In genomic region chr17:78138204-78139060, GRCh38 we compare ENCODE assay signal across 15 cellular contexts. TPM values are rescaled to one million over a fixed set of nuclear protein-coding genes. Genes with fewer than 3 reads are reported as not detected.
A peak's percentile ranks its signal among the peaks of the same experiment; 100 is the strongest.
DNase-seq lines count a peak whose midpoint lies in the region; ATAC-seq, FAIRE-seq and TF ChIP-seq lines count a peak whose summit lies in the region.
"Had no signal": no experiment of that assay in that cellular context is flagged by ENCODE, and none has a peak within 500 bp of the region (broad histone marks: within the 10 kb centered on the region; RNA-seq: fewer than 3 reads in every experiment).

No MANE protein-coding gene starts in this region.

- H3K9ac ChIP-seq in H1 (replicated peaks in 1 of 4; ENCODE audit: extremely low read depth in 1 of 4, low read depth in 3 of 4, low read length in 3 of 4), result no peak overlapping the region

- no peaks in the 10 kb centered on the region for H3K79me2 ChIP-seq in H1 (ENCODE audit: control insufficient read depth in 1 of 2, insufficient read depth in 2 of 2, low read length in 2 of 2)

- TF ChIP-seq RAD21 in H1 (IDR thresholded peaks at IDR 0.05 in 1 of 2, conservative IDR thresholded peaks at IDR 0.05 in 1 of 2; ENCODE audit: low read depth in 2 of 2, low read length in 2 of 2), result no peak

- DNase-seq in left cardiac atrium (peak; percentile 22), heart left ventricle (no peak), RWPE1 (ENCODE audit: low spot score) (no peak), H1 (ENCODE audit: low read depth in 1 of 2, low spot score in 2 of 2) (peak in 1 of 2 experiments; percentile 55), HAP-1 (ENCODE audit: low spot score in 2 of 2) (no peak), iPS-NIHi11 (ENCODE audit: low spot score) (no peak)
- DNase-seq: midbrain, NCI-H146, NCI-H510A, testis had no signal

- H3K79me1 ChIP-seq in H1 (ENCODE audit: low read depth, low read length), result no peaks in the 10 kb centered on the region

- H2BK12ac ChIP-seq in H1 (ENCODE audit: low read depth, low read length), result peak overlapping the region; percentile 55; the same call in 1 of the 2 replicates

- H3K4me3 ChIP-seq in heart left ventricle, result no peak overlapping the region
- no peak overlapping the region for H3K4me3 ChIP-seq in H1 (ENCODE audit: extremely low read depth in 1 of 4, insufficient read depth in 2 of 4, low read depth in 3 of 4, low read length in 4 of 4)
- no peak overlapping the region for H3K4me3 ChIP-seq in HAP-1
- H3K4me3 ChIP-seq: cardiac muscle cell, testis had no signal

- H3K56ac ChIP-seq in H1 (replicated peaks; ENCODE audit: insufficient read length, low read depth, low read length), result no peak overlapping the region

- H4K5ac ChIP-seq in H1 (ENCODE audit: insufficient read length, low read depth, low read length), result no peak overlapping the region

- peaks cover 2% of the 10 kb centered on the region; the same call in 1 of the 2 replicates for H3K23me2 ChIP-seq in H1 (ENCODE audit: low read depth, low read length)

- no peak overlapping the region for H2BK20ac ChIP-seq in H1 (ENCODE audit: low read length)

- H3K14ac ChIP-seq in H1 (ENCODE audit: insufficient read length), result no peak overlapping the region

- H3K9me3 ChIP-seq in heart left ventricle, result no peaks in the 10 kb centered on the region
- H3K9me3 ChIP-seq in H1 (ENCODE audit: insufficient read depth in 2 of 2, low read depth in 1 of 2, low read length in 1 of 2), result no peaks in the 10 kb centered on the region
- H3K9me3 ChIP-seq in HAP-1, result no peaks in the 10 kb centered on the region
- H3K9me3 ChIP-seq: testis had no signal

- peaks cover 0 to 62% (median 9%) of the 10 kb centered on the region in 12 donors for H3K4me1 ChIP-seq in heart left ventricle
- peaks cover 0 to 10% (median 7%) of the 10 kb centered on the region in 4 experiments; a peak in 4 of 7 replicates for H3K4me1 ChIP-seq in H1 (replicated peaks in 1 of 4; ENCODE audit: control insufficient read depth in 3 of 4, insufficient read depth in 4 of 4, low read length in 3 of 4)
- H3K4me1 ChIP-seq in HAP-1, result peaks cover 6% of the 10 kb centered on the region
- H3K4me1 ChIP-seq: testis had no signal

- H3K23ac ChIP-seq in H1 (ENCODE audit: insufficient read length), result no peak overlapping the region

- peaks cover 0 to 6% of the 10 kb centered on the region in 2 experiments for H4K20me1 ChIP-seq in H1 (replicated peaks in 1 of 2; ENCODE audit: control insufficient read depth in 1 of 2, insufficient read depth in 2 of 2, low read length in 2 of 2)

- H3K27ac ChIP-seq in heart left ventricle, result no peak overlapping the region
- peak overlapping the region; percentile 92 for H3K27ac ChIP-seq in RWPE1
- H3K27ac ChIP-seq in H1 (ENCODE audit: low read depth, low read length), result no peak overlapping the region
- H3K27ac ChIP-seq: cardiac muscle cell, testis had no signal

- POLR2A ChIA-PET in RWPE1 (lab: Yijun Ruan, JAX; ENCODE audit: low non-redundant PET), result interaction anchor here (0.6 kb wide), 1 partner anchor 29 kb away, joined by 7 read pairs; no protein-coding TSS in a partner anchor
- POLR2A ChIA-PET in H1 (lab: Charles Lee; ENCODE audit: partially characterized antibody), result interaction anchor here (0.8 to 3.7 kb wide), 10 partner anchors 10 to 48 kb away, joined by 3 to 16 read pairs (median 5); partner anchors contain the start of genes AFMID, TK1 and TMC6

- H2BK15ac ChIP-seq in H1 (ENCODE audit: low read length), result peak overlapping the region; percentile 55

- intact Hi-C loops in left cardiac atrium (cut with DNase I) (no loop called here), heart left ventricle (cut with DNase I) (no loop called here)

- no peaks in the 10 kb centered on the region for H3K27me3 ChIP-seq in heart left ventricle
- H3K27me3 ChIP-seq in H1 (replicated peaks in 1 of 4; ENCODE audit: control insufficient read depth in 3 of 4, extremely low read depth in 1 of 4, insufficient read depth in 3 of 4, low read length in 3 of 4), result peaks cover 0 to 9% (median 6%) of the 10 kb centered on the region in 4 experiments; a peak in 5 of 7 replicates
- no peaks in the 10 kb centered on the region for H3K27me3 ChIP-seq in HAP-1 (ENCODE audit: low read depth)
- H3K27me3 ChIP-seq: cardiac muscle cell, testis had no signal

- in situ Hi-C loops in HAP-1 (cut with MboI; ENCODE audit: low sequenced_read_pairs), result no loop called here

- H3K36me3 ChIP-seq in heart left ventricle (peaks cover 0 to 37% (median 0%) of the 10 kb centered on the region in 9 donors), H1 (ENCODE audit: control insufficient read depth in 2 of 4, insufficient read depth in 4 of 4, low read length in 3 of 4) (no peaks in the 10 kb centered on the region), HAP-1 (replicated peaks) (no peaks in the 10 kb centered on the region)
- H3K36me3 ChIP-seq: cardiac muscle cell had no signal

- no peak for TF ChIP-seq EP300 in H1 (IDR thresholded peaks at IDR 0.05; ENCODE audit: borderline replicate concordance in 1 of 2, low read depth in 2 of 2, low read length in 2 of 2)

- H3K18ac ChIP-seq in H1 (ENCODE audit: extremely low read depth, low read length), result no peak overlapping the region

- no peak overlapping the region for H2AK5ac ChIP-seq in H1 (ENCODE audit: low read depth, low read length)

- H4K91ac ChIP-seq in H1 (replicated peaks; ENCODE audit: insufficient read length, low read length), result no peak overlapping the region

- CTCF ChIA-PET in RWPE1 (lab: Yijun Ruan, JAX) (interaction anchor here (0.6 to 1.7 kb wide), 5 partner anchors 9 to 99 kb away, joined by 3 to 6 read pairs (median 4); partner anchors contain the start of gene TMC8), H1 (lab: Charles Lee; ENCODE audit: partially characterized antibody) (interaction anchor here (0.6 to 8.0 kb wide), 19 partner anchors 8 to 612 kb away, joined by 3 to 122 read pairs (median 5); partner anchors contain the start of gene TMC6)

- no peak overlapping the region; a peak in 1 of 4 replicates for H3K4me2 ChIP-seq in H1 (ENCODE audit: insufficient read depth in 1 of 2, low read depth in 2 of 2, low read length in 2 of 2)

- TF ChIP-seq CTCF in heart left ventricle (IDR thresholded peaks at IDR 0.05) (no peak), RWPE1 (conservative IDR thresholded peaks at IDR 0.05; ENCODE audit: low read depth) (no peak), H1 (IDR thresholded peaks at IDR 0.05; ENCODE audit: control extremely low read depth in 1 of 3, insufficient read depth in 1 of 3, low read depth in 1 of 3, low read length in 3 of 3) (no peak)

- H3K4ac ChIP-seq in H1 (replicated peaks; ENCODE audit: insufficient read length, low read depth, low read length), result no peak overlapping the region

- WGBS in heart left ventricle, 4 donors, result 85 to 88% (median 87%) methylated on average over 17 of the region's 17 CpGs
- WGBS in H1 (ENCODE audit: extremely low coverage in 1 of 2, insufficient coverage in 1 of 2, insufficient read length in 1 of 2, insufficient replicate concordance in 2 of 2, low coverage in 1 of 2, low lambda C conversion rate in 2 of 2, missing lambda C conversion rate in 1 of 2), 2 experiments, result 82% methylated on average over 17 of the region's 17 CpGs; no CpG with 5 or more reads in 1 of the 2 experiments

- H2AFZ ChIP-seq in H1 (ENCODE audit: low read length), result no peak overlapping the region

- H2BK120ac ChIP-seq in H1 (replicated peaks; ENCODE audit: low read depth, low read length), result no peak overlapping the region

- ATAC-seq in left cardiac atrium (no peak), heart left ventricle (no peak), HG03280 (IDR thresholded peaks at IDR 0.05; ENCODE audit: unreplicated experiment) (no peak), HG02970 (IDR thresholded peaks at IDR 0.05; ENCODE audit: low FRiP score, unreplicated experiment) (no peak)

- peak overlapping the region; percentile 26; the same call in 1 of the 2 replicates for H2BK5ac ChIP-seq in H1 (ENCODE audit: low read depth, low read length)

- no peak for FAIRE-seq in H1 (lab: Jason Lieb, UNC)
- FAIRE-seq: RCC 7860 had no signal

- no peak for TF ChIP-seq POLR2A in heart left ventricle (IDR thresholded peaks at IDR 0.05)
- TF ChIP-seq POLR2A in H1 (IDR thresholded peaks at IDR 0.05; ENCODE audit: control extremely low read depth in 1 of 2, low read depth in 2 of 2, low read length in 2 of 2), result no peak

- peak overlapping the region; percentile 62; the same call in 1 of the 2 replicates for H4K8ac ChIP-seq in H1 (ENCODE audit: extremely low read depth, insufficient read depth, low read length)

RNA-seq across cellular contexts. Expression of gene C17orf99, which starts 7.8 kb away (rescaled TPM):
- total RNA-seq in left cardiac atrium (not detected), heart left ventricle (not detected)
- polyA plus RNA-seq in heart left ventricle (not detected), H1 (2011; rRNA removed) (not detected in 2 replicates)
- total RNA-seq in H1 (2021; fragmentation: NEBNext Ultra II Directional; extraction: Animal tissue kit (Norgen Biotek cat#: 25700)), result not detected in 2 replicates
- not detected for polyA plus RNA-seq in H1 (2011; cell fraction: cytosol; rRNA removed)
- polyA plus RNA-seq in H1 (2011; cell fraction: nucleus; rRNA removed), result not detected
- polyA plus RNA-seq in H1 (2012, experiment 1 of 2), result not detected in 4 replicates
- not detected for polyA plus RNA-seq in H1 (2012, experiment 2 of 2)
- polyA plus RNA-seq in H1 (2013, experiment 1 of 2), result not detected
- not detected for polyA plus RNA-seq in H1 (2013, experiment 2 of 2)
- polyA minus RNA-seq in H1 (2011; rRNA and poly(A)+ RNA removed), result not detected in 2 replicates
- not detected for polyA minus RNA-seq in H1 (2011; cell fraction: cytosol; rRNA and poly(A)+ RNA removed)
- not detected for polyA minus RNA-seq in H1 (2011; cell fraction: nucleus; rRNA and poly(A)+ RNA removed)
- total RNA-seq: cardiac muscle cell; T-helper 2 cell treated with Interferon-gamma antibody and Interleukin-4, amounts not matched to agents 100 ng/mL and 5 ng/mL, for 36 hours had no signal
- polyA plus RNA-seq: cardiac muscle cell had no signal

RNA-seq across cellular contexts. Expression of gene TMC8, which starts 7.9 kb away (rescaled TPM):
- total RNA-seq in left cardiac atrium, result 1 to 10 TPM; 3.8 to 4.3 TPM
- total RNA-seq in heart left ventricle, result 10 to 100 TPM in 1 of 9 donors, 1 to 10 TPM in 5, under 1 TPM in 3; 0.81 to 21.6 (median 1.1) TPM
- polyA plus RNA-seq in heart left ventricle, result 1 to 10 TPM; 1.2 to 1.8 TPM
- 2.0 and 2.8 TPM in 2 replicates for total RNA-seq in H1 (2021; fragmentation: NEBNext Ultra II Directional; extraction: Animal tissue kit (Norgen Biotek cat#: 25700))
- polyA plus RNA-seq in H1 (2011; rRNA removed), result 1.00 and 3.0 TPM in 2 replicates
- polyA plus RNA-seq in H1 (2011; cell fraction: cytosol; rRNA removed), result 0.83 TPM
- polyA plus RNA-seq in H1 (2011; cell fraction: nucleus; rRNA removed), result 5.4 TPM
- polyA plus RNA-seq in H1 (2012, experiment 1 of 2), result 1.2 to 3.1 TPM (median 1.6 TPM) in 4 replicates
- 0.49 TPM for polyA plus RNA-seq in H1 (2012, experiment 2 of 2)
- 2.3 TPM for polyA plus RNA-seq in H1 (2013, experiment 1 of 2)
- polyA plus RNA-seq in H1 (2013, experiment 2 of 2), result 2.6 TPM
- 0.83 and 2.0 TPM in 2 replicates for polyA minus RNA-seq in H1 (2011; rRNA and poly(A)+ RNA removed)
- polyA minus RNA-seq in H1 (2011; cell fraction: cytosol; rRNA and poly(A)+ RNA removed), result not detected
- 2.7 TPM for polyA minus RNA-seq in H1 (2011; cell fraction: nucleus; rRNA and poly(A)+ RNA removed)

RNA-seq across cellular contexts. Expression of gene TMC6, which starts 9.9 kb away (rescaled TPM):
- 10 to 100 TPM; 24.9 to 32.0 TPM for total RNA-seq in left cardiac atrium
- total RNA-seq in heart left ventricle, result 100 to 1,000 TPM in 1 of 9 donors, 10 to 100 TPM in 8; 41.5 to 139 (median 71.4) TPM
- polyA plus RNA-seq in heart left ventricle, result 10 to 100 TPM; 31.2 to 50.1 TPM
- total RNA-seq in H1 (2021; fragmentation: NEBNext Ultra II Directional; extraction: Animal tissue kit (Norgen Biotek cat#: 25700)), result 73.1 and 77.6 TPM in 2 replicates
- 39.4 and 60.4 TPM in 2 replicates for polyA plus RNA-seq in H1 (2011; rRNA removed)
- polyA plus RNA-seq in H1 (2011; cell fraction: cytosol; rRNA removed), result 44.5 TPM
- polyA plus RNA-seq in H1 (2011; cell fraction: nucleus; rRNA removed), result 199 TPM
- 27.4 to 67.3 TPM (median 60.1 TPM) in 4 replicates for polyA plus RNA-seq in H1 (2012, experiment 1 of 2)
- 36.6 TPM for polyA plus RNA-seq in H1 (2012, experiment 2 of 2)
- 74.5 TPM for polyA plus RNA-seq in H1 (2013, experiment 1 of 2)
- polyA plus RNA-seq in H1 (2013, experiment 2 of 2), result 73.3 TPM
- polyA minus RNA-seq in H1 (2011; rRNA and poly(A)+ RNA removed), result 17.7 and 21.2 TPM in 2 replicates
- polyA minus RNA-seq in H1 (2011; cell fraction: cytosol; rRNA and poly(A)+ RNA removed), result 35.7 TPM
- polyA minus RNA-seq in H1 (2011; cell fraction: nucleus; rRNA and poly(A)+ RNA removed), result 49.9 TPM

RNA-seq across cellular contexts. Expression of gene SYNGR2, which starts 29.9 kb away (rescaled TPM):
- 10 to 100 TPM; 73.4 to 84.5 TPM for total RNA-seq in left cardiac atrium
- 100 to 1,000 TPM in 7 of 9 donors, 10 to 100 TPM in 2; 99.5 to 268 (median 135) TPM for total RNA-seq in heart left ventricle
- polyA plus RNA-seq in heart left ventricle, result 100 to 1,000 TPM; 104 to 174 TPM
- total RNA-seq in H1 (2021; fragmentation: NEBNext Ultra II Directional; extraction: Animal tissue kit (Norgen Biotek cat#: 25700)), result 48.4 and 50.0 TPM in 2 replicates
- polyA plus RNA-seq in H1 (2011; rRNA removed), result 139 and 209 TPM in 2 replicates
- polyA plus RNA-seq in H1 (2011; cell fraction: cytosol; rRNA removed), result 92.9 TPM
- polyA plus RNA-seq in H1 (2011; cell fraction: nucleus; rRNA removed), result 102 TPM
- polyA plus RNA-seq in H1 (2012, experiment 1 of 2), result 32.5 to 57.4 TPM (median 51.2 TPM) in 4 replicates
- polyA plus RNA-seq in H1 (2012, experiment 2 of 2), result 37.5 TPM
- polyA plus RNA-seq in H1 (2013, experiment 1 of 2), result 42.0 TPM
- polyA plus RNA-seq in H1 (2013, experiment 2 of 2), result 51.5 TPM
- 53.5 and 79.1 TPM in 2 replicates for polyA minus RNA-seq in H1 (2011; rRNA and poly(A)+ RNA removed)
- 28.6 TPM for polyA minus RNA-seq in H1 (2011; cell fraction: cytosol; rRNA and poly(A)+ RNA removed)
- polyA minus RNA-seq in H1 (2011; cell fraction: nucleus; rRNA and poly(A)+ RNA removed), result 27.7 TPM

RNA-seq across cellular contexts. Expression of gene TK1, which starts 48.4 kb away (rescaled TPM):
- total RNA-seq in left cardiac atrium, result 1 to 10 TPM; 1.8 to 7.7 TPM
- 10 to 100 TPM in 1 of 9 donors, 1 to 10 TPM in 6, under 1 TPM in 2; 0.29 to 21.7 (median 1.2) TPM for total RNA-seq in heart left ventricle
- polyA plus RNA-seq in heart left ventricle, result 1 to 10 TPM in 1 of 2 donors, under 1 TPM in 1; 0.91 to 1.9 TPM
- total RNA-seq in H1 (2021; fragmentation: NEBNext Ultra II Directional; extraction: Animal tissue kit (Norgen Biotek cat#: 25700)), result 66.9 and 76.5 TPM in 2 replicates
- polyA plus RNA-seq in H1 (2011; rRNA removed), result 147 and 170 TPM in 2 replicates
- polyA plus RNA-seq in H1 (2011; cell fraction: cytosol; rRNA removed), result 150 TPM
- 168 TPM for polyA plus RNA-seq in H1 (2011; cell fraction: nucleus; rRNA removed)
- 50.8 to 96.9 TPM (median 88.1 TPM) in 4 replicates for polyA plus RNA-seq in H1 (2012, experiment 1 of 2)
- 148 TPM for polyA plus RNA-seq in H1 (2012, experiment 2 of 2)
- 57.7 TPM for polyA plus RNA-seq in H1 (2013, experiment 1 of 2)
- polyA plus RNA-seq in H1 (2013, experiment 2 of 2), result 54.1 TPM
- 110 and 113 TPM in 2 replicates for polyA minus RNA-seq in H1 (2011; rRNA and poly(A)+ RNA removed)
- polyA minus RNA-seq in H1 (2011; cell fraction: cytosol; rRNA and poly(A)+ RNA removed), result 54.3 TPM
- 42.3 TPM for polyA minus RNA-seq in H1 (2011; cell fraction: nucleus; rRNA and poly(A)+ RNA removed)
